17 cellular contexts compared by ENCODE assay signal in genomic region chr4:100593933-100594332, GRCh38.
"Had no signal": no experiment of that assay in that cellular context is flagged by ENCODE, and none has a peak within 500 bp of the region (broad histone marks: within the 10 kb centered on the region; RNA-seq: fewer than 3 reads in every experiment).

No MANE protein-coding gene starts in this region.

- H3K4me1 Mint-ChIP-seq: activated B cell treated with CpG ODN at 0.5 μM for 24 hours; activated naive CD8-positive, alpha-beta T cell treated with anti-CD3 and anti-CD28 coated beads for 36 hours; naive thymus-derived CD8-positive, alpha-beta T cell had no signal

- H3K27ac Mint-ChIP-seq: activated B cell treated with CpG ODN at 0.5 μM for 24 hours; activated CD8-positive, alpha-beta T cell treated with anti-CD3 and anti-CD28 coated beads for 36 hours; activated naive CD8-positive, alpha-beta T cell treated with anti-CD3 and anti-CD28 coated beads for 36 hours; activated T-cell treated with anti-CD3 and anti-CD28 coated beads, Interleukin-2, amount 50 U/mL, for 72 hours; brain; naive thymus-derived CD8-positive, alpha-beta T cell had no signal

- H3K4me1 ChIP-seq: colonic mucosa, upper lobe of right lung had no signal

- H3K27me3 Mint-ChIP-seq: activated CD8-positive, alpha-beta T cell treated with anti-CD3 and anti-CD28 coated beads for 36 hours; brain had no signal

- H3K36me3 ChIP-seq: colonic mucosa, sigmoid colon, stomach, thoracic aorta, upper lobe of right lung had no signal

- ATAC-seq: activated CD8-positive, alpha-beta T cell treated with anti-CD3 and anti-CD28 coated beads for 36 hours; activated T-cell treated with anti-CD3 and anti-CD28 coated beads, Interleukin-2, amount 50 U/mL, for 72 hours; left colon; naive thymus-derived CD8-positive, alpha-beta T cell; upper lobe of right lung had no signal

- H3K27ac ChIP-seq: colonic mucosa, parathyroid adenoma, sigmoid colon, stomach, thoracic aorta, upper lobe of right lung had no signal

- H3K4me3 Mint-ChIP-seq: activated B cell treated with CpG ODN at 0.5 μM for 24 hours; activated CD8-positive, alpha-beta T cell treated with anti-CD3 and anti-CD28 coated beads for 36 hours; activated naive CD8-positive, alpha-beta T cell treated with anti-CD3 and anti-CD28 coated beads for 36 hours; activated T-cell treated with anti-CD3 and anti-CD28 coated beads, Interleukin-2, amount 50 U/mL, for 72 hours; brain; naive thymus-derived CD8-positive, alpha-beta T cell had no signal

- H3K9me3 ChIP-seq: colonic mucosa, sigmoid colon, stomach, thoracic aorta, upper lobe of right lung had no signal

- DNase-seq: activated B cell treated with CpG ODN at 0.5 μM for 24 hours; activated CD4-positive, alpha-beta T cell treated with anti-CD3 and anti-CD28 coated beads for 48 hours; activated CD8-positive, alpha-beta T cell treated with anti-CD3 and anti-CD28 coated beads for 36 hours; activated gamma-delta T cell treated with Interleukin-2 at 50 U/mL for 16 hours; activated naive CD8-positive, alpha-beta T cell treated with anti-CD3 and anti-CD28 coated beads for 36 hours; activated T-cell treated with anti-CD3 and anti-CD28 coated beads, Interleukin-2, amount 50 U/mL, for 72 hours; central memory CD4-positive, alpha-beta T cell; colonic mucosa; left colon; naive thymus-derived CD8-positive, alpha-beta T cell; sigmoid colon; stimulated activated CD4-positive, alpha-beta T cell treated with anti-CD3 and anti-CD28 coated beads, Interleukin-1b, Interleukin-23, amount 100 ng/mL, for 48 hours; stomach; upper lobe of right lung had no signal

- H3K4me3 ChIP-seq: colonic mucosa, sigmoid colon, stomach, thoracic aorta, upper lobe of right lung had no signal

- H3K9me3 Mint-ChIP-seq: activated B cell treated with CpG ODN at 0.5 μM for 24 hours; activated CD8-positive, alpha-beta T cell treated with anti-CD3 and anti-CD28 coated beads for 36 hours; activated naive CD8-positive, alpha-beta T cell treated with anti-CD3 and anti-CD28 coated beads for 36 hours; activated T-cell treated with anti-CD3 and anti-CD28 coated beads, Interleukin-2, amount 50 U/mL, for 72 hours had no signal

- H3K27me3 ChIP-seq: colonic mucosa, sigmoid colon, stomach, upper lobe of right lung had no signal

- H3K36me3 Mint-ChIP-seq: activated naive CD8-positive, alpha-beta T cell treated with anti-CD3 and anti-CD28 coated beads for 36 hours; brain; naive thymus-derived CD8-positive, alpha-beta T cell had no signal
